Comparison of ENCODE assay signal across 8 cellular contexts in the genomic region with DNA sequence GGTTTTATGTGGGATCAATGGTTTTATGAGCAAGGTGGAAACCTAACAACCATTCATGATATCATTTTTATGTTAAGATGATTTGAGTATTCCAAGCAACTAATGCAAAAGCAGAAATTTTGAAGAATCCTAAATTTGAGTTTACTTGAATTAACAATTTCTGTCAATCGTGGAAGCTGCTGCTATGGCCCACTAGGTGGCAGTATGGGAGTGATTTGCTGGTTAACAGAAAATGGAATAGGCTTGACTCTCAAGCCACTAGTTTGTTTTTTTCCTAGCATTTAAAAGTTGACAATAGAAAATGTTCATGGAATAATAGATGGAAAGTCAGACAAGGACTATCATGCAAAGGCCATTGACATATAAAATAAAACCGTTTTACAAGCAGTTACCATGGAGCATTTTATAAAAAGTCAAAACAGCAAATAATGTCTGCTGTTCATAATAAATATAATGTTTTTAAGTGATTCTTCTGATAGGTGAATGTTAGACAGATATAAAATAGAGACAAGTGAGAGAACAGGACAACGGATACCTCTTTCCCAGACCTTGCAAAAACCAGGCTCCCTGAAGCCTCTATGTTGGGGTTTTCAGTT. TPM values are rescaled to one million over a fixed set of nuclear protein-coding genes. Genes with fewer than 3 reads are reported as not detected.
DNase-seq lines count a peak whose midpoint lies in the region; ATAC-seq lines count a peak whose summit lies in the region.

No MANE protein-coding gene starts in this region.

- no peak overlapping the region for H3K4me3 ChIP-seq in SK-N-MC
- no peak overlapping the region for H3K4me3 ChIP-seq in adipocyte (ENCODE audit: low read length)
- H3K4me3 ChIP-seq in iPS DF 6.9 (ENCODE audit: low read length), result no peak overlapping the region

- no CpG with 5 or more reads among the region's 3 CpGs for WGBS in iPS DF 6.9 (ENCODE audit: insufficient coverage, insufficient read length)

- H3K27me3 ChIP-seq in adipocyte (replicated peaks; ENCODE audit: control insufficient read depth, insufficient read depth, low read length) (no peaks in the 10 kb centered on the region), iPS DF 6.9 (ENCODE audit: control insufficient read depth, insufficient read depth, low read length) (no peaks in the 10 kb centered on the region)

- H3K27ac ChIP-seq in SK-N-MC (no peak overlapping the region), iPS DF 6.9 (ENCODE audit: low read length) (no peak overlapping the region)

- H3K36me3 ChIP-seq in SK-N-MC (ENCODE audit: insufficient read depth, low read length), result no peaks in the 10 kb centered on the region
- no peaks in the 10 kb centered on the region for H3K36me3 ChIP-seq in adipocyte (ENCODE audit: control insufficient read depth, insufficient read depth, low read length, severe bottlenecking)
- no peaks in the 10 kb centered on the region for H3K36me3 ChIP-seq in iPS DF 6.9 (ENCODE audit: control insufficient read depth, insufficient read depth, low read length)

- peak; percentile 31 for DNase-seq in NCI-H1092 treated with DMSO at 0.1 percent for 48 hours (lab: John Stamatoyannopoulos, UW)
- no peak for DNase-seq in NCI-H1092 (lab: John Stamatoyannopoulos, UW)
- peak; percentile 72 for DNase-seq in HT-29 (ENCODE audit: low spot score)
- DNase-seq in SK-N-MC (ENCODE audit: low read depth, low spot score), result peak; percentile 76
- DNase-seq in adipocyte (ENCODE audit: low read depth), result peak; percentile 90
- DNase-seq in iPS DF 6.9 (ENCODE audit: low read depth, low spot score), result peak; percentile 35
- peak; percentile 15 to 16 for DNase-seq in stimulated activated CD4-positive, alpha-beta T cell treated with anti-CD3 and anti-CD28 coated beads, Interleukin-15, amount 100 ng/mL, for 48 hours (ENCODE audit: low read depth in 2 of 2)

- H3K9ac ChIP-seq in SK-N-MC (ENCODE audit: insufficient read length) (no peak overlapping the region), adipocyte (ENCODE audit: low read length) (peak overlapping the region; percentile 50)

- no peak for ATAC-seq in HG03196 (IDR thresholded peaks at IDR 0.05; ENCODE audit: unreplicated experiment)

- no peaks in the 10 kb centered on the region for H3K9me3 ChIP-seq in SK-N-MC (ENCODE audit: low read depth, low read length)
- H3K9me3 ChIP-seq in adipocyte (ENCODE audit: control insufficient read depth, low read length), result no peaks in the 10 kb centered on the region
- H3K9me3 ChIP-seq in iPS DF 6.9 (ENCODE audit: control insufficient read depth, insufficient read depth, low read length), result no peaks in the 10 kb centered on the region

- H3K4me1 ChIP-seq in adipocyte (ENCODE audit: control insufficient read depth, insufficient read depth, low read length) (peaks cover 16% of the 10 kb centered on the region), iPS DF 6.9 (ENCODE audit: control insufficient read depth, insufficient read depth, low read length) (no peaks in the 10 kb centered on the region)

RNA-seq across cellular contexts. Expression of gene TMEM200A, which starts 43.0 kb away (rescaled TPM):
- total RNA-seq in HT-29 (2014; rRNA removed; shearing (Covaris generic)), result not detected in 2 replicates
